In the genomic region with DNA sequence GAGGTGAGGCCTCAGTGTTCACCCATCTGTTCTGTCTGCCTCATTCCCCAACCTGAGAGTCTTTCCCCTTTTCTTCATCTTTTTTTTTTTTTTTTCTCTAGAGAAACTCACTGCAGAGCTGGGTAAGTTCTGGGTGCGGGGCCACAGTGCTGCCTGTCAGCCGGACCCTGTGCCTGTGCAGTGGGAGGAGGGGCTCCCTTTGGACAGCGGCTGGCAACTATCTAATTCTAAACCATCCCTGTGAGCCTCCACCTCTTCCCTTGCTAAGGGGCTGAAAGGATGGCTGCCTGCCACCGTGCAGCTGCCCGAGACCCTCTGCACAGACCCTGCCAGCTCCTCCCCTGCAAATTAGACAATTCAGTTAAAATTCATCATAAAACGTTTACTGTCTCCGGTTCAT, we compare ENCODE assay signal across 12 cellular contexts. TPM values are rescaled to one million over a fixed set of nuclear protein-coding genes. Genes with fewer than 3 reads are reported as not detected.
DNase-seq lines count a peak whose midpoint lies in the region; ATAC-seq and TF ChIP-seq lines count a peak whose summit lies in the region.
"Had no signal": no experiment of that assay in that cellular context is flagged by ENCODE, and none has a peak within 500 bp of the region (broad histone marks: within the 10 kb centered on the region; RNA-seq: fewer than 3 reads in every experiment).

No MANE protein-coding gene starts in this region.

- peak overlapping the region; percentile 45 for H3K4me3 Mint-ChIP-seq in activated naive CD8-positive, alpha-beta T cell treated with anti-CD3 and anti-CD28 coated beads, Interleukin-2, amount 50 U/mL, for 24 hours
- H3K4me3 Mint-ChIP-seq in activated CD8-positive, alpha-beta memory T cell treated with anti-CD3 and anti-CD28 coated beads, Interleukin-2, amount 10 ng/mL, durations not matched to agents 7 days and 5 days: no peak overlapping the region

- DNase-seq in right atrium auricular region (ENCODE audit: low spot score): no peak
- DNase-seq in cardiac septum (ENCODE audit: low spot score): no peak
- no peak for DNase-seq in activated naive CD8-positive, alpha-beta T cell treated with anti-CD3 and anti-CD28 coated beads, Interleukin-2, amount 50 U/mL, for 24 hours
- peak; percentile 3 for DNase-seq in mucosa of gallbladder (ENCODE audit: low spot score)
- no peak for DNase-seq in NCI-H2107 treated with DMSO at 0.1 percent for 48 hours (lab: John Stamatoyannopoulos, UW; ENCODE audit: unreplicated experiment)
- no peak for DNase-seq in activated CD8-positive, alpha-beta memory T cell treated with anti-CD3 and anti-CD28 coated beads, Interleukin-2, amount 10 ng/mL, durations not matched to agents 7 days and 5 days
- DNase-seq: activated CD4-positive, alpha-beta T cell treated with anti-CD3 and anti-CD28 coated beads for 48 hours; NCI-H446; SJCRH30; stimulated activated CD4-positive, alpha-beta T cell treated with anti-CD3 and anti-CD28 coated beads, Interleukin-1b, Interleukin-23, amount 100 ng/mL, for 48 hours had no signal

- WGBS in urinary bladder: 16% methylated on average over 7 of the region's 7 CpGs

- H3K9me3 ChIP-seq in right atrium auricular region: no peaks in the 10 kb centered on the region
- H3K9me3 ChIP-seq: SJCRH30 had no signal

- peaks cover 5 to 13% of the 10 kb centered on the region in 2 donors for H3K27me3 ChIP-seq in right atrium auricular region
- H3K27me3 ChIP-seq: SJCRH30 had no signal

- H3K36me3 Mint-ChIP-seq in activated naive CD8-positive, alpha-beta T cell treated with anti-CD3 and anti-CD28 coated beads, Interleukin-2, amount 50 U/mL, for 24 hours (ENCODE audit: low read depth): peaks cover 4% of the 10 kb centered on the region
- H3K36me3 Mint-ChIP-seq in activated CD8-positive, alpha-beta memory T cell treated with anti-CD3 and anti-CD28 coated beads, Interleukin-2, amount 10 ng/mL, durations not matched to agents 7 days and 5 days: peaks cover 4% of the 10 kb centered on the region

- H3K9me3 Mint-ChIP-seq in activated naive CD8-positive, alpha-beta T cell treated with anti-CD3 and anti-CD28 coated beads, Interleukin-2, amount 50 U/mL, for 24 hours: no peaks in the 10 kb centered on the region
- no peaks in the 10 kb centered on the region for H3K9me3 Mint-ChIP-seq in activated CD8-positive, alpha-beta memory T cell treated with anti-CD3 and anti-CD28 coated beads, Interleukin-2, amount 10 ng/mL, durations not matched to agents 7 days and 5 days (ENCODE audit: low read depth)

- no peak for TF ChIP-seq CTCF in right atrium auricular region (IDR thresholded peaks at IDR 0.05)

- no peak overlapping the region for H3K27ac Mint-ChIP-seq in activated naive CD8-positive, alpha-beta T cell treated with anti-CD3 and anti-CD28 coated beads, Interleukin-2, amount 50 U/mL, for 24 hours
- no peak overlapping the region for H3K27ac Mint-ChIP-seq in activated CD8-positive, alpha-beta memory T cell treated with anti-CD3 and anti-CD28 coated beads, Interleukin-2, amount 10 ng/mL, durations not matched to agents 7 days and 5 days

- intact Hi-C loops in cardiac septum (cut with DNase I): no loop called here

- peak overlapping the region in 1 of 2 donors; percentile 55 for H3K27ac ChIP-seq in right atrium auricular region
- no peak overlapping the region for H3K27ac ChIP-seq in urinary bladder (ENCODE audit: low read depth)
- H3K27ac ChIP-seq: SJCRH30 had no signal

- peaks cover 10% of the 10 kb centered on the region for H3K4me1 Mint-ChIP-seq in activated naive CD8-positive, alpha-beta T cell treated with anti-CD3 and anti-CD28 coated beads, Interleukin-2, amount 50 U/mL, for 24 hours
- peaks cover 10% of the 10 kb centered on the region for H3K4me1 Mint-ChIP-seq in activated CD8-positive, alpha-beta memory T cell treated with anti-CD3 and anti-CD28 coated beads, Interleukin-2, amount 10 ng/mL, durations not matched to agents 7 days and 5 days

- H3K36me3 ChIP-seq in right atrium auricular region: no peaks in the 10 kb centered on the region
- H3K36me3 ChIP-seq in urinary bladder (ENCODE audit: insufficient read depth): no peaks in the 10 kb centered on the region
- H3K36me3 ChIP-seq: SJCRH30 had no signal

- H3K4me1 ChIP-seq in right atrium auricular region (peaks cover 0 to 20% of the 10 kb centered on the region in 2 donors), urinary bladder (ENCODE audit: insufficient read depth) (no peaks in the 10 kb centered on the region)
- H3K4me1 ChIP-seq: SJCRH30 had no signal

- no peak for ATAC-seq in activated naive CD8-positive, alpha-beta T cell treated with anti-CD3 and anti-CD28 coated beads, Interleukin-2, amount 50 U/mL, for 24 hours
- no peak for ATAC-seq in GM18909 (IDR thresholded peaks at IDR 0.05; ENCODE audit: poor library complexity, unreplicated experiment)
- ATAC-seq in activated CD8-positive, alpha-beta memory T cell treated with anti-CD3 and anti-CD28 coated beads, Interleukin-2, amount 10 ng/mL, durations not matched to agents 7 days and 5 days: no peak

- peaks cover 85% of the 10 kb centered on the region for H3K27me3 Mint-ChIP-seq in activated naive CD8-positive, alpha-beta T cell treated with anti-CD3 and anti-CD28 coated beads, Interleukin-2, amount 50 U/mL, for 24 hours
- peaks cover 83% of the 10 kb centered on the region for H3K27me3 Mint-ChIP-seq in activated CD8-positive, alpha-beta memory T cell treated with anti-CD3 and anti-CD28 coated beads, Interleukin-2, amount 10 ng/mL, durations not matched to agents 7 days and 5 days

- CTCF ChIA-PET in activated CD8-positive, alpha-beta memory T cell treated with anti-CD3 and anti-CD28 coated beads, Interleukin-2, amount 10 ng/mL, durations not matched to agents 7 days and 5 days (lab: Charles Lee): no interaction called here

- H3K4me3 ChIP-seq in right atrium auricular region (peak overlapping the region; percentile 41 to 58), urinary bladder (ENCODE audit: low read depth, low read length) (peak overlapping the region; percentile 55)
- H3K4me3 ChIP-seq: SJCRH30 had no signal

RNA-seq across cellular contexts. Expression of a gene that starts 14.1 kb away (rescaled TPM):
- total RNA-seq in right atrium auricular region (10 to 100 TPM in 1 of 2 donors, 1 to 10 TPM in 1; 5.3 to 23.5 TPM), cardiac septum (25.2 TPM), mucosa of gallbladder (11.5 TPM), urinary bladder (7.0 TPM)
- 11.9 TPM for polyA plus RNA-seq in urinary bladder
- total RNA-seq in activated CD8-positive, alpha-beta memory T cell treated with anti-CD3 and anti-CD28 coated beads, Interleukin-2, amount 10 ng/mL, durations not matched to agents 7 days and 5 days: not detected
- total RNA-seq: SJCRH30 had no signal
